In genomic region chrX:14028473-14028872, GRCh38 we compare ENCODE assay signal across 9 cellular contexts. TPM values are rescaled to one million over a fixed set of nuclear protein-coding genes. Genes with fewer than 3 reads are reported as not detected.
A peak's percentile ranks its signal among the peaks of the same experiment; 100 is the strongest.
DNase-seq lines count a peak whose midpoint lies in the region; ATAC-seq, FAIRE-seq and TF ChIP-seq lines count a peak whose summit lies in the region.
"Had no signal": no experiment of that assay in that cellular context is flagged by ENCODE, and none has a peak within 500 bp of the region (broad histone marks: within the 10 kb centered on the region; RNA-seq: fewer than 3 reads in every experiment).

No MANE protein-coding gene starts in this region.

- no peaks in the 10 kb centered on the region for H3K27me3 ChIP-seq in OCI-LY1 (ENCODE audit: insufficient read depth, low read length)
- no peaks in the 10 kb centered on the region for H3K27me3 ChIP-seq in endocrine pancreas (ENCODE audit: control insufficient read depth, insufficient read depth, low read length)
- H3K27me3 ChIP-seq in gastrocnemius medialis: no peaks in the 10 kb centered on the region
- H3K27me3 ChIP-seq in small intestine (ENCODE audit: control insufficient read depth in 2 of 2, insufficient read depth in 2 of 2, low read length in 2 of 2): no peaks in the 10 kb centered on the region

- H3K4me3 ChIP-seq in OCI-LY1 (ENCODE audit: low read depth, low read length, poor library complexity, severe bottlenecking) (peak overlapping the region; percentile 86), endocrine pancreas (ENCODE audit: control insufficient read depth, insufficient read depth, low read length) (peak overlapping the region; percentile 93), gastrocnemius medialis (peak overlapping the region in 2 of 4 donors; percentile 79 to 81), small intestine (ENCODE audit: low read depth in 1 of 2, low read length in 2 of 2) (no peak overlapping the region)

- H3K4me2 ChIP-seq in OCI-LY1 (ENCODE audit: low read length): peak overlapping the region; percentile 90

- in situ Hi-C loops in gastrocnemius medialis (cut with MboI; ENCODE audit: low sequenced_read_pairs in 4 of 4): loop anchor here in 3 of 4 donors (10.0 to 25.0 kb wide), 5 partner anchors 264 to 1209 kb away; partner anchors contain the start of genes OFD1 (in 1 of the 3), TCEANC (in 1 of the 3) and TRAPPC2 (in 1 of the 3)

- H3K9me3 ChIP-seq in OCI-LY1 (ENCODE audit: low read length) (no peaks in the 10 kb centered on the region), endocrine pancreas (ENCODE audit: control insufficient read depth, low read length) (no peaks in the 10 kb centered on the region), gastrocnemius medialis (no peaks in the 10 kb centered on the region), small intestine (ENCODE audit: control insufficient read depth, low read depth) (no peaks in the 10 kb centered on the region)

- TF ChIP-seq CTCF in OCI-LY1 (IDR thresholded peaks at IDR 0.05; ENCODE audit: low read length) (no peak), gastrocnemius medialis (IDR thresholded peaks at IDR 0.05 in 4 of 5, conservative IDR thresholded peaks at IDR 0.05 in 1 of 5) (no peak)

- peaks cover 8% of the 10 kb centered on the region; the same call in 1 of the 2 replicates for H3K79me2 ChIP-seq in OCI-LY1 (ENCODE audit: insufficient read depth, low read length)

- H3K9me2 ChIP-seq in OCI-LY1 (ENCODE audit: low read depth, low read length): no peaks in the 10 kb centered on the region

- H4K20me1 ChIP-seq in OCI-LY1 (ENCODE audit: insufficient read depth, low read length): no peaks in the 10 kb centered on the region

- no peak for FAIRE-seq in small intestine (lab: Jason Lieb, UNC)

- peak overlapping the region; percentile 72 for H3K9ac ChIP-seq in OCI-LY1 (ENCODE audit: low read length)
- no peak overlapping the region for H3K9ac ChIP-seq in endocrine pancreas (ENCODE audit: control insufficient read depth, insufficient read depth, low read length)

- H3K27ac ChIP-seq in OCI-LY1 (ENCODE audit: low read depth, low read length, poor library complexity, severe bottlenecking): no peak overlapping the region
- peak overlapping the region in 3 of 4 donors; percentile 74 to 90 (median 86) for H3K27ac ChIP-seq in gastrocnemius medialis
- H3K27ac ChIP-seq in small intestine (ENCODE audit: low read depth in 1 of 2, low read length in 1 of 2): no peak overlapping the region

- WGBS in small intestine, 3 donors: 34 to 51% (median 50%) methylated on average over 3 of the region's 3 CpGs

- H3K36me3 ChIP-seq in OCI-LY1 (ENCODE audit: insufficient read depth, low read length) (no peaks in the 10 kb centered on the region), endocrine pancreas (ENCODE audit: control insufficient read depth, insufficient read depth, low read length) (no peaks in the 10 kb centered on the region), gastrocnemius medialis (no peaks in the 10 kb centered on the region), small intestine (ENCODE audit: control insufficient read depth in 2 of 2, insufficient read depth in 2 of 2, low read length in 2 of 2) (no peaks in the 10 kb centered on the region)

- H2AFZ ChIP-seq in OCI-LY1 (ENCODE audit: low read length): no peak overlapping the region

- DNase-seq in gastrocnemius medialis (no peak), SKM-1 (lab: John Stamatoyannopoulos, UW; ENCODE audit: unreplicated experiment) (no peak), C1 segment of cervical spinal cord (lab: John Stamatoyannopoulos, UW) (no peak), small intestine (no peak)
- DNase-seq in activated CD4-positive, alpha-beta T cell treated with anti-CD3 and anti-CD28 coated beads, Interleukin-2, amount 50 U/mL, for 4 hours: no peak
- DNase-seq: NCI-H526 treated with DMSO at 0.1 percent for 48 hours had no signal

- H3K4me1 ChIP-seq in OCI-LY1 (ENCODE audit: insufficient read depth, low read length, severe bottlenecking): peaks cover 35% of the 10 kb centered on the region
- H3K4me1 ChIP-seq in endocrine pancreas (ENCODE audit: control insufficient read depth, insufficient read depth, low read length): peaks cover 12% of the 10 kb centered on the region
- peaks cover 4 to 30% of the 10 kb centered on the region in 2 donors for H3K4me1 ChIP-seq in gastrocnemius medialis
- H3K4me1 ChIP-seq in small intestine (ENCODE audit: control insufficient read depth in 2 of 2, insufficient read depth in 1 of 2, low read depth in 1 of 2, low read length in 1 of 2): no peaks in the 10 kb centered on the region

- peak; percentile 27 for ATAC-seq in GM18505 (IDR thresholded peaks at IDR 0.05; ENCODE audit: unreplicated experiment)
- no peak for ATAC-seq in gastrocnemius medialis

- TF ChIP-seq POLR2A in GM18505 (IDR thresholded peaks at IDR 0.05; ENCODE audit: borderline replicate concordance, extremely low read depth, insufficient read depth, insufficient read length) (no peak), gastrocnemius medialis (IDR thresholded peaks at IDR 0.05) (no peak)

- intact Hi-C loops in gastrocnemius medialis (cut with DNase I; ENCODE audit: low total_unique reads): loop anchor here (5.0 kb wide), 2 partner anchors 131 to 844 kb away; partner anchors contain the start of genes FANCB and MOSPD2

- no peaks in the 10 kb centered on the region for H3F3A ChIP-seq in OCI-LY1 (ENCODE audit: insufficient read depth, low read length)

RNA-seq across cellular contexts. Expression of gene GEMIN8, which starts 1.2 kb away (rescaled TPM):
- 1 to 10 TPM; 6.4 to 8.8 (median 6.9) TPM for total RNA-seq in gastrocnemius medialis
- polyA plus RNA-seq in small intestine: 10 to 100 TPM in 1 of 3 donors, 1 to 10 TPM in 2; 3.5 to 13.0 (median 8.1) TPM

Comparison
In these comparisons a context has a peak if more than half of its experiments do, and no peak if none do; other contexts are left out.
1. H3K27ac ChIP-seq: peak in gastrocnemius medialis (3 of 4); none in OCI-LY1 (single experiment) and small intestine (0 of 2).
2. H3K4me3 ChIP-seq: peak in OCI-LY1 (single experiment) and endocrine pancreas (single experiment); none in small intestine (0 of 2).